In the genomic region with DNA sequence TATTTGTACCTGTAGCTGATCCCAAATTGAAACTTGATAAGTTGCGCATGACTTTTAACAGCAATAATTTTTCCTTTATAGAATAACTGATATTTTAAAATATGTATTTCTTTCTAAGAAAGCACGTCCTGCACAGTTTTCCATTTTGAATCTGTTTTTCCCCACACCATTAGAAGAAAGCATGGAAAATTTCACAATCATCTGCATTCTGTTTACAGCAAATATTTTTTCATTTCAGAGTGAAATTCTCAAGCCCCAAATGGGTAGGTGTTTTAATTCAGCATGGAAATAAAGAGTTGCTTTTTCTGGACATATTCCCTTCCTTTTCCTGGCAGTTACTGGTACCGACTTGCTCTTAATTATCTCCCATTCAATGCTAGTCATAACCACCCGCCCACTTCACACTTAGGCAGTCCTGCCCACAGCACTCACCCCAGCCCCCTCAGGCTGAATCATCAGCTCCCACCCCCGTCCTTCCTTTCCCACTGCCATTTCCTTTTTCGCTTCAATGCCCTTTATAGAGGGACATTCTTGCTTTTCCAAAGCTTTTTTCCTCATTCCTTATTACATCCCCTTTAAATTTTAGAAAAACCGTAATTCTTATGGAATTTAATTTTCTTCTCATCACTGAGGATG, we compare ENCODE assay signal across 1 cellular context.
TF ChIP-seq lines count a peak whose summit lies in the region.

No MANE protein-coding gene starts in this region.

TF ChIP-seq in WTC11, 78 proteins besides CTCF, POLR2A, EP300 and RAD21 (continued from another document):
- TF ChIP-seq, protein P1, sequence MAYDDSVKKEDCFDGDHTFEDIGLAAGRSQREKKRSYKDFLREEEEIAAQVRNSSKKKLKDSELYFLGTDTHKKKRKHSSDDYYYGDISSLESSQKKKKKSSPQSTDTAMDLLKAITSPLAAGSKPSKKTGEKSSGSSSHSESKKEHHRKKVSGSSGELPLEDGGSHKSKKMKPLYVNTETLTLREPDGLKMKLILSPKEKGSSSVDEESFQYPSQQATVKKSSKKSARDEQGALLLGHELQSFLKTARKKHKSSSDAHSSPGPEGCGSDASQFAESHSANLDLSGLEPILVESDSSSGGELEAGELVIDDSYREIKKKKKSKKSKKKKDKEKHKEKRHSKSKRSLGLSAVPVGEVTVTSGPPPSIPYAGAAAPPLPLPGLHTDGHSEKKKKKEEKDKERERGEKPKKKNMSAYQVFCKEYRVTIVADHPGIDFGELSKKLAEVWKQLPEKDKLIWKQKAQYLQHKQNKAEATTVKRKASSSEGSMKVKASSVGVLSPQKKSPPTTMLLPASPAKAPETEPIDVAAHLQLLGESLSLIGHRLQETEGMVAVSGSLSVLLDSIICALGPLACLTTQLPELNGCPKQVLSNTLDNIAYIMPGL (CRISPR knock-in tag; IDR thresholded peaks at IDR 0.05): no peak
- TF ChIP-seq SOX15 (CRISPR knock-in tag; IDR thresholded peaks at IDR 0.05) (no peak), CDX4 (CRISPR knock-in tag; IDR thresholded peaks at IDR 0.05; ENCODE audit: borderline replicate concordance) (no peak), E2F4 (CRISPR knock-in tag; IDR thresholded peaks at IDR 0.05; ENCODE audit: borderline replicate concordance, low read depth) (no peak), ZBTB21 (CRISPR knock-in tag; IDR thresholded peaks at IDR 0.05; ENCODE audit: borderline replicate concordance) (no peak), ZNF396 (CRISPR knock-in tag; IDR thresholded peaks at IDR 0.05; ENCODE audit: borderline replicate concordance) (no peak)
- TF ChIP-seq, protein P2, sequence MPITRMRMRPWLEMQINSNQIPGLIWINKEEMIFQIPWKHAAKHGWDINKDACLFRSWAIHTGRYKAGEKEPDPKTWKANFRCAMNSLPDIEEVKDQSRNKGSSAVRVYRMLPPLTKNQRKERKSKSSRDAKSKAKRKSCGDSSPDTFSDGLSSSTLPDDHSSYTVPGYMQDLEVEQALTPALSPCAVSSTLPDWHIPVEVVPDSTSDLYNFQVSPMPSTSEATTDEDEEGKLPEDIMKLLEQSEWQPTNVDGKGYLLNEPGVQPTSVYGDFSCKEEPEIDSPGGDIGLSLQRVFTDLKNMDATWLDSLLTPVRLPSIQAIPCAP (CRISPR knock-in tag; IDR thresholded peaks at IDR 0.05): no peak
